In genomic region chr18:46002934-46003333, GRCh38 we compare ENCODE assay signal across 18 cellular contexts. TPM values are rescaled to one million over a fixed set of nuclear protein-coding genes. Genes with fewer than 3 reads are reported as not detected.
A peak's percentile ranks its signal among the peaks of the same experiment; 100 is the strongest.
DNase-seq lines count a peak whose midpoint lies in the region; ATAC-seq and TF ChIP-seq lines count a peak whose summit lies in the region.
"Had no signal": no experiment of that assay in that cellular context is flagged by ENCODE, and none has a peak within 500 bp of the region (broad histone marks: within the 10 kb centered on the region; RNA-seq: fewer than 3 reads in every experiment).

No MANE protein-coding gene starts in this region.

- peaks cover 3% of the 10 kb centered on the region for H3K36me3 ChIP-seq in CD4-positive, alpha-beta memory T cell (ENCODE audit: insufficient read depth, low read length)
- H3K36me3 ChIP-seq in SJCRH30 (no peaks in the 10 kb centered on the region), right lobe of liver (no peaks in the 10 kb centered on the region)
- H3K36me3 ChIP-seq: BLaER1 treated with 17β-estradiol and CSF1 and Interleukin-3, amounts not matched to agents 10 nM and 100 nM had no signal

- H3K4me3 ChIP-seq in CD4-positive, alpha-beta memory T cell (ENCODE audit: low read length in 2 of 2), result no peak overlapping the region
- no peak overlapping the region for H3K4me3 ChIP-seq in SJCRH30
- no peak overlapping the region for H3K4me3 ChIP-seq in right lobe of liver
- H3K4me3 ChIP-seq: BLaER1 treated with 17β-estradiol and CSF1 and Interleukin-3, amounts not matched to agents 10 nM and 100 nM; GM12878; GM23248; HAP-1 had no signal

- POLR2A ChIA-PET in CD4-positive, alpha-beta memory T cell (lab: Charles Lee; ENCODE audit: partially characterized antibody), result no interaction called here
- POLR2A ChIA-PET in RWPE1 (lab: Yijun Ruan, JAX; ENCODE audit: low non-redundant PET), result no interaction called here

- no peaks in the 10 kb centered on the region for H3K27me3 ChIP-seq in CD4-positive, alpha-beta memory T cell (ENCODE audit: insufficient read depth, low read length)
- H3K27me3 ChIP-seq in SJCRH30, result no peaks in the 10 kb centered on the region
- no peaks in the 10 kb centered on the region for H3K27me3 ChIP-seq in right lobe of liver
- H3K27me3 ChIP-seq: BLaER1 treated with 17β-estradiol and CSF1 and Interleukin-3, amounts not matched to agents 10 nM and 100 nM had no signal

- no peaks in the 10 kb centered on the region for H3K27me3 Mint-ChIP-seq in CD4-positive, alpha-beta memory T cell
- H3K27me3 Mint-ChIP-seq in activated T-helper 17 cell treated with anti-CD3 and anti-CD28 coated beads, Interleukin-2, amount 50 U/mL, for 72 hours, result no peaks in the 10 kb centered on the region
- peaks cover 9% of the 10 kb centered on the region for H3K27me3 Mint-ChIP-seq in endothelial cell (ENCODE audit: unreplicated experiment)
- no peaks in the 10 kb centered on the region for H3K27me3 Mint-ChIP-seq in natural killer cell treated with Interleukin-12 subunit alpha and Interleukin-12 subunit beta and Interleukin-15 and Interleukin-18, amount 100 ng/mL, for 72 hours
- H3K27me3 Mint-ChIP-seq: B cell; CD8-positive, alpha-beta memory T cell had no signal

- peaks cover 14 to 22% of the 10 kb centered on the region in 2 donors for H3K36me3 Mint-ChIP-seq in CD4-positive, alpha-beta memory T cell
- H3K36me3 Mint-ChIP-seq in activated T-helper 17 cell treated with anti-CD3 and anti-CD28 coated beads, Interleukin-2, amount 50 U/mL, for 72 hours (ENCODE audit: low read depth), result no peaks in the 10 kb centered on the region
- H3K36me3 Mint-ChIP-seq in endothelial cell (ENCODE audit: low read depth, unreplicated experiment), result peaks cover 5% of the 10 kb centered on the region
- H3K36me3 Mint-ChIP-seq in natural killer cell treated with Interleukin-12 subunit alpha and Interleukin-12 subunit beta and Interleukin-15 and Interleukin-18, amount 100 ng/mL, for 72 hours, result peaks cover 16% of the 10 kb centered on the region

- TF ChIP-seq CTCF in endothelial cell (IDR thresholded peaks at IDR 0.05; ENCODE audit: unreplicated experiment), result no peak
- TF ChIP-seq CTCF in right lobe of liver (IDR thresholded peaks at IDR 0.05), result no peak
- no peak for TF ChIP-seq CTCF in RWPE1 (conservative IDR thresholded peaks at IDR 0.05; ENCODE audit: low read depth)

- no CpG with 5 or more reads among the region's 1 CpG for WGBS in right lobe of liver (ENCODE audit: insufficient coverage, low coverage, low lambda C conversion rate, missing lambda C conversion rate)

- intact Hi-C loops in CD4-positive, alpha-beta memory T cell (cut with micrococcal nuclease), result no loop called here
- intact Hi-C loops in right lobe of liver (cut with DNase I), result no loop called here

- peak overlapping the region in 4 of 7 donors; percentile 27 to 88 (median 61) for H3K27ac Mint-ChIP-seq in CD4-positive, alpha-beta memory T cell
- no peak overlapping the region for H3K27ac Mint-ChIP-seq in activated T-helper 17 cell treated with anti-CD3 and anti-CD28 coated beads, Interleukin-2, amount 50 U/mL, for 72 hours
- no peak overlapping the region for H3K27ac Mint-ChIP-seq in endothelial cell (ENCODE audit: unreplicated experiment)
- peak overlapping the region in 1 of 2 donors; percentile 71 for H3K27ac Mint-ChIP-seq in natural killer cell treated with Interleukin-12 subunit alpha and Interleukin-12 subunit beta and Interleukin-15 and Interleukin-18, amount 100 ng/mL, for 72 hours
- H3K27ac Mint-ChIP-seq: B cell; CD8-positive, alpha-beta memory T cell had no signal

- TF ChIP-seq POLR2A in right lobe of liver (IDR thresholded peaks at IDR 0.05), result no peak

- no peak for DNase-seq in CD4-positive, alpha-beta memory T cell
- DNase-seq in endothelial cell (ENCODE audit: low spot score) (no peak), SJCRH30 (no peak), right lobe of liver (no peak), RWPE1 (ENCODE audit: low spot score) (no peak)
- DNase-seq in natural killer cell treated with Interleukin-12 subunit alpha and Interleukin-12 subunit beta and Interleukin-15 and Interleukin-18, amount 100 ng/mL, for 72 hours (ENCODE audit: low spot score), result no peak
- DNase-seq: Caco-2; CD8-positive, alpha-beta memory T cell; DMS153; DMS79 treated with DMSO at 0.1 percent for 48 hours; GF-D8; GM23248 had no signal

- ATAC-seq in activated T-helper 17 cell treated with anti-CD3 and anti-CD28 coated beads, Interleukin-2, amount 50 U/mL, for 72 hours (replicated peaks), result peak; percentile 71
- ATAC-seq in natural killer cell treated with Interleukin-12 subunit alpha and Interleukin-12 subunit beta and Interleukin-15 and Interleukin-18, amount 100 ng/mL, for 72 hours, result peak; percentile 60 to 61
- ATAC-seq in right lobe of liver (no peak), HG03565 (IDR thresholded peaks at IDR 0.05; ENCODE audit: unreplicated experiment) (no peak)
- ATAC-seq: GM12878 had no signal

- H3K4me3 Mint-ChIP-seq in CD4-positive, alpha-beta memory T cell, result peak overlapping the region in 1 of 8 donors; percentile 14
- no peak overlapping the region for H3K4me3 Mint-ChIP-seq in activated T-helper 17 cell treated with anti-CD3 and anti-CD28 coated beads, Interleukin-2, amount 50 U/mL, for 72 hours
- H3K4me3 Mint-ChIP-seq in endothelial cell (ENCODE audit: unreplicated experiment), result peak overlapping the region; percentile 0
- H3K4me3 Mint-ChIP-seq in natural killer cell treated with Interleukin-12 subunit alpha and Interleukin-12 subunit beta and Interleukin-15 and Interleukin-18, amount 100 ng/mL, for 72 hours, result no peak overlapping the region
- H3K4me3 Mint-ChIP-seq: B cell; CD8-positive, alpha-beta memory T cell had no signal

- peaks cover 0 to 12% (median 10%) of the 10 kb centered on the region in 8 donors for H3K9me3 Mint-ChIP-seq in CD4-positive, alpha-beta memory T cell
- H3K9me3 Mint-ChIP-seq in activated T-helper 17 cell treated with anti-CD3 and anti-CD28 coated beads, Interleukin-2, amount 50 U/mL, for 72 hours, result no peaks in the 10 kb centered on the region
- H3K9me3 Mint-ChIP-seq in endothelial cell (ENCODE audit: unreplicated experiment), result no peaks in the 10 kb centered on the region
- no peaks in the 10 kb centered on the region for H3K9me3 Mint-ChIP-seq in natural killer cell treated with Interleukin-12 subunit alpha and Interleukin-12 subunit beta and Interleukin-15 and Interleukin-18, amount 100 ng/mL, for 72 hours

- CTCF ChIA-PET in CD4-positive, alpha-beta memory T cell (lab: Charles Lee; ENCODE audit: partially characterized antibody), result no interaction called here
- CTCF ChIA-PET in RWPE1 (lab: Yijun Ruan, JAX), result no interaction called here

- H3K9me3 ChIP-seq in CD4-positive, alpha-beta memory T cell (ENCODE audit: control insufficient read depth in 1 of 2, low read length in 2 of 2), result no peaks in the 10 kb centered on the region
- H3K9me3 ChIP-seq in SJCRH30 (replicated peaks) (no peaks in the 10 kb centered on the region), right lobe of liver (no peaks in the 10 kb centered on the region)
- H3K9me3 ChIP-seq: Caco-2, HAP-1 had no signal

- peaks cover 34 to 48% (median 41%) of the 10 kb centered on the region in 4 donors for H3K4me1 Mint-ChIP-seq in CD4-positive, alpha-beta memory T cell
- H3K4me1 Mint-ChIP-seq in activated T-helper 17 cell treated with anti-CD3 and anti-CD28 coated beads, Interleukin-2, amount 50 U/mL, for 72 hours, result peaks cover 26% of the 10 kb centered on the region
- H3K4me1 Mint-ChIP-seq in endothelial cell (ENCODE audit: unreplicated experiment), result peaks cover 21% of the 10 kb centered on the region
- H3K4me1 Mint-ChIP-seq in natural killer cell treated with Interleukin-12 subunit alpha and Interleukin-12 subunit beta and Interleukin-15 and Interleukin-18, amount 100 ng/mL, for 72 hours (ENCODE audit: low read depth in 2 of 2), result peaks cover 29 to 33% of the 10 kb centered on the region in 2 donors

- no peak overlapping the region for H3K27ac ChIP-seq in CD4-positive, alpha-beta memory T cell (ENCODE audit: low read depth, low read length)
- no peak overlapping the region for H3K27ac ChIP-seq in SJCRH30
- H3K27ac ChIP-seq in right lobe of liver, result no peak overlapping the region
- no peak overlapping the region for H3K27ac ChIP-seq in RWPE1
- H3K27ac ChIP-seq: BLaER1 treated with 17β-estradiol and CSF1 and Interleukin-3, amounts not matched to agents 10 nM and 100 nM; GM23248 had no signal

- peaks cover 37% of the 10 kb centered on the region for H3K4me1 ChIP-seq in CD4-positive, alpha-beta memory T cell (ENCODE audit: insufficient read depth, low read length)
- H3K4me1 ChIP-seq in SJCRH30 (no peaks in the 10 kb centered on the region), right lobe of liver (no peaks in the 10 kb centered on the region)
- H3K4me1 ChIP-seq: Caco-2 had no signal

RNA-seq across cellular contexts. Expression of gene EPG5, which starts 35.8 kb away (rescaled TPM):
- total RNA-seq in CD4-positive, alpha-beta memory T cell, result 10 to 100 TPM; 64.3 to 69.0 TPM
- 1 to 10 TPM; 4.1 to 5.7 TPM for polyA plus RNA-seq in CD4-positive, alpha-beta memory T cell
- total RNA-seq in activated T-helper 17 cell treated with anti-CD3 and anti-CD28 coated beads, Interleukin-2, amount 50 U/mL, for 72 hours, result 10 to 100 TPM; 22.9 to 24.0 TPM
- 26.1 TPM for total RNA-seq in endothelial cell (ENCODE audit: unreplicated experiment)
- total RNA-seq in natural killer cell treated with Interleukin-12 subunit alpha and Interleukin-12 subunit beta and Interleukin-15 and Interleukin-18, amount 100 ng/mL, for 72 hours, result 10 to 100 TPM; 38.8 to 48.9 TPM
- 6.5 and 8.7 TPM in 2 replicates for total RNA-seq in SJCRH30 (2014; rRNA removed; shearing (Covaris generic))
- total RNA-seq in right lobe of liver, result 10 to 100 TPM; 11.6 to 15.2 (median 12.4) TPM

Comparison
In these comparisons a context has a peak if more than half of its experiments do, and no peak if none do; other contexts are left out.
1. H3K27ac Mint-ChIP-seq: peak in CD4-positive, alpha-beta memory T cell (4 of 7); none in activated T-helper 17 cell treated with anti-CD3 and anti-CD28 coated beads, Interleukin-2, amount 50 U/mL, for 72 hours (single experiment) and endothelial cell (single experiment).
2. ATAC-seq: peak in activated T-helper 17 cell treated with anti-CD3 and anti-CD28 coated beads, Interleukin-2, amount 50 U/mL, for 72 hours (single experiment) and natural killer cell treated with Interleukin-12 subunit alpha and Interleukin-12 subunit beta and Interleukin-15 and Interleukin-18, amount 100 ng/mL, for 72 hours (2 of 2); none in right lobe of liver (0 of 4) and HG03565 (single experiment).